8 cellular contexts compared by ENCODE assay signal in the genomic region with DNA sequence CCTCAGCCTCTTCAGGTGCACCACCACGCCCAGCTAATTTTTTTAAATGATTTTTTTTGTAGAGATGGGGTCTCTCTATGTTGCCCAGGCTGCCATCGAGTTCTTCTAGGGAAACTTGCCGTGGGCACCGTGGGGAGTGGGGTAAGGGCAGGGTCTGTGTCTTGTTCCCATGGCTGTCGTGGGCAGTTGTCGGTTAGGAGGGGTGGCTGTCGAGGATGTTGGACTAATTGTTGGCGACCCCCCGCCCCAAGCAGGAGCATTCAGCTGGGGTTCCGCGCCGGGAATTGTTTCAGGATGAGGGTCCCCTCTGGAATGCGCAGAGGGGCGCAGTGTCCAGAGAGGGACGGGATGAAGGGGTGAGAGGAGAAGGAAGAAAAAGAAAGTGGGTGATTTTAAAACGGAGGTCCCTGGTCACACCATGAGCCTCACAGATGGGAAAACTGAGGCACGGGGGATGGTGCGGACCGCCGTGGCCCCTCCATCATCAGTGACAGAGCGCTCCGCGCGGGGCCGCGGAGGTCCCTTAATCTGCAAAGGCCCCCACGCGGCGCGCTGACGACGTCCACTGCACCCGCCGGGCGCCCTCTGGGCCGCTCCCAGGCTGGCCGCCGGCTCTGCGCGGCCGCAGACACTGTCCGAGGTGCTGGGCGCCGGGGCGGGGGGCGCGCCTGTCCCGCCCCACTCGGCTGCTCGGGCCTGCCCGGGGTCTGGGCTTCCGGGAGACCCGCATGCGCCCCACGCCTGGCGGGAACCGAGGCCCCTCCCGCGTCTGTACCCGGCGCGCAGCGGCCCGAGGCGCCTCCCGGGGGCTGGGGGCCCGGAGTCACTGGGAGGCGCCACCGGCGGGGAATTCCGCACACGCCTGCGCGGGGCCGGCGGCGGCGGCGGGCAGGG. TPM values are rescaled to one million over a fixed set of nuclear protein-coding genes. Genes with fewer than 3 reads are reported as not detected.
A peak's percentile ranks its signal among the peaks of the same experiment; 100 is the strongest.
DNase-seq lines count a peak whose midpoint lies in the region; ATAC-seq and TF ChIP-seq lines count a peak whose summit lies in the region.

No MANE protein-coding gene starts in this region.

- CTCF ChIA-PET in Panc1 (lab: Charles Lee): no interaction called here

- ATAC-seq in HG03045 (IDR thresholded peaks at IDR 0.05; ENCODE audit: unreplicated experiment): peak; percentile 38
- ATAC-seq in Panc1: peak; percentile 75
- no peak for ATAC-seq in thoracic aorta (ENCODE audit: insufficient number of reproducible peaks, low FRiP score, low read depth)
- ATAC-seq in HG03460 (IDR thresholded peaks at IDR 0.05; ENCODE audit: unreplicated experiment): no peak

- intact Hi-C loops in Panc1 (cut with micrococcal nuclease; ENCODE audit: unreplicated experiment): no loop called here

- POLR2A ChIA-PET in Panc1 (lab: Charles Lee): no interaction called here

- no peaks in the 10 kb centered on the region for H3K9me3 Mint-ChIP-seq in neural crest cell

- H3K9me3 ChIP-seq in Panc1 (ENCODE audit: control insufficient read depth, insufficient read depth, low read depth, low read length) (no peaks in the 10 kb centered on the region), thoracic aorta (no peaks in the 10 kb centered on the region)

- no peak for DNase-seq in Panc1 (ENCODE audit: low read depth, low spot score)
- DNase-seq in activated effector memory CD4-positive, alpha-beta T cell treated with anti-CD3 and anti-CD28 coated beads, Interleukin-2, amount 50 U/mL, for 16 hours: peak; percentile 94
- peak; percentile 82 for DNase-seq in fibroblast of villous mesenchyme (ENCODE audit: low read depth)
- peak; percentile 55 for DNase-seq in neural crest cell (ENCODE audit: low read depth, low spot score)
- DNase-seq in thoracic aorta (ENCODE audit: low spot score): no peak

- H3K27ac Mint-ChIP-seq in neural crest cell (ENCODE audit: unreplicated experiment): no peak overlapping the region

- peaks cover 32% of the 10 kb centered on the region for H3K4me1 Mint-ChIP-seq in neural crest cell

- H3K36me3 ChIP-seq in Panc1 (ENCODE audit: control insufficient read depth, insufficient read depth, low read length) (no peaks in the 10 kb centered on the region; the same call in none of the 2 replicates), thoracic aorta (no peaks in the 10 kb centered on the region)

- in situ Hi-C loops in Panc1 (cut with HindIII; ENCODE audit: low pct_unique_long_range_greater_than_20kb, low sequenced_read_pairs): no loop called here

- BruUV-seq in Panc1 (replicated peaks; lab: Mats Ljungman, UMichigan): TSS peak; percentile 99

- TF ChIP-seq POLR2A in GM10847 (IDR thresholded peaks at IDR 0.05; ENCODE audit: extremely low read depth, insufficient read length): peak; percentile 57

- H3K27me3 ChIP-seq in Panc1 (ENCODE audit: control insufficient read depth, insufficient read depth, low read length) (no peaks in the 10 kb centered on the region), thoracic aorta (replicated peaks; ENCODE audit: insufficient read depth) (no peaks in the 10 kb centered on the region)

- peak overlapping the region; percentile 88 for H3K4me3 Mint-ChIP-seq in neural crest cell

- H3K4me1 ChIP-seq in Panc1 (ENCODE audit: control insufficient read depth, insufficient read depth, low read length): peaks cover 65% of the 10 kb centered on the region
- peaks cover 24 to 52% of the 10 kb centered on the region in 2 donors for H3K4me1 ChIP-seq in thoracic aorta (ENCODE audit: control insufficient read depth in 1 of 2, low read depth in 2 of 2)

- H3K27ac ChIP-seq in Panc1 (ENCODE audit: low read length) (peak overlapping the region; percentile 98), thoracic aorta (peak overlapping the region; percentile 82 to 85)

- TF ChIP-seq CTCF in Panc1 (IDR thresholded peaks at IDR 0.05) (no peak), fibroblast of villous mesenchyme (IDR thresholded peaks at IDR 0.05; ENCODE audit: insufficient read depth, low read depth, low read length) (no peak), neural crest cell (conservative IDR thresholded peaks at IDR 0.05) (no peak), thoracic aorta (IDR thresholded peaks at IDR 0.05) (no peak)

- H3K4me3 ChIP-seq in Panc1 (ENCODE audit: low read depth in 2 of 2, low read length in 2 of 2): peak overlapping the region; percentile 48 to 49
- peak overlapping the region; percentile 62 for H3K4me3 ChIP-seq in fibroblast of villous mesenchyme (ENCODE audit: low read depth, low read length)
- peak overlapping the region; percentile 79 for H3K4me3 ChIP-seq in thoracic aorta

- peaks cover 8% of the 10 kb centered on the region for H3K27me3 Mint-ChIP-seq in neural crest cell (ENCODE audit: low read depth)

- no peaks in the 10 kb centered on the region for H3K36me3 Mint-ChIP-seq in neural crest cell (ENCODE audit: low read depth)

RNA-seq across cellular contexts. Expression of a gene that starts 0.8 kb away (rescaled TPM):
- total RNA-seq in Panc1 (2021; ENCODE audit: unreplicated experiment): 230 TPM
- 174 TPM for polyA plus RNA-seq in Panc1 (2012; ENCODE audit: insufficient read length)
- 143 and 198 TPM in 2 replicates for total RNA-seq in fibroblast of villous mesenchyme
- total RNA-seq in neural crest cell: 29.6 and 31.9 TPM in 2 replicates
- total RNA-seq in thoracic aorta: 100 to 1,000 TPM; 150 to 174 TPM

RNA-seq across cellular contexts. Expression of a gene that starts 39.7 kb away (rescaled TPM):
- total RNA-seq in Panc1 (2021; ENCODE audit: unreplicated experiment) (30.9 TPM), fibroblast of villous mesenchyme (12.5 and 17.4 TPM in 2 replicates), neural crest cell (23.6 and 27.7 TPM in 2 replicates), thoracic aorta (10 to 100 TPM; 41.1 to 69.2 TPM)
- polyA plus RNA-seq in Panc1 (2012; ENCODE audit: insufficient read length): 34.6 TPM

RNA-seq across cellular contexts. Expression of a gene that starts 39.8 kb away (rescaled TPM):
- total RNA-seq in Panc1 (2021; ENCODE audit: unreplicated experiment) (70.2 TPM), fibroblast of villous mesenchyme (12.1 and 15.5 TPM in 2 replicates), neural crest cell (31.8 and 32.8 TPM in 2 replicates), thoracic aorta (10 to 100 TPM; 22.2 to 51.8 TPM)
- 84.2 TPM for polyA plus RNA-seq in Panc1 (2012; ENCODE audit: insufficient read length)

Comparison
In these comparisons a context has a peak if more than half of its experiments do, and no peak if none do; other contexts are left out.
1. ATAC-seq: peak in HG03045 (single experiment) and Panc1 (single experiment); none in thoracic aorta (single experiment) and HG03460 (single experiment).
2. DNase-seq: peak in activated effector memory CD4-positive, alpha-beta T cell treated with anti-CD3 and anti-CD28 coated beads, Interleukin-2, amount 50 U/mL, for 16 hours (single experiment), fibroblast of villous mesenchyme (single experiment) and neural crest cell (single experiment); none in Panc1 (single experiment) and thoracic aorta (single experiment).
3. Peak in every context shown above with its lines, with median percentiles within 50 percentile points of each other: H3K4me3 ChIP-seq.